In genomic region chr19:14979498-14980255, GRCh38 we compare ENCODE assay signal across 14 cellular contexts. TPM values are rescaled to one million over a fixed set of nuclear protein-coding genes. Genes with fewer than 3 reads are reported as not detected.
DNase-seq lines count a peak whose midpoint lies in the region; ATAC-seq and TF ChIP-seq lines count a peak whose summit lies in the region.
"Had no signal": no experiment of that assay in that cellular context is flagged by ENCODE, and none has a peak within 500 bp of the region (broad histone marks: within the 10 kb centered on the region; RNA-seq: fewer than 3 reads in every experiment).

SLC1A6 (minus strand) TSS chr19:14979864; CDS start chr19:14972910, 6,954 bp downstream.

- no peak within 1 kb of the TSS for H2BK12ac ChIP-seq in trophoblast cell (ENCODE audit: low read length)

- H3K9ac ChIP-seq in NT2/D1 (ENCODE audit: insufficient read length, low read depth) (peak within 1 kb of the TSS; percentile 85), trophoblast cell (ENCODE audit: low read length) (no peak within 1 kb of the TSS)

- TF ChIP-seq CTCF in hepatocyte (IDR thresholded peaks at IDR 0.05; ENCODE audit: poor library complexity) (no peak), mucosa of descending colon (IDR thresholded peaks at IDR 0.05) (no peak)

- H3K9me2 ChIP-seq in hepatocyte (replicated peaks; ENCODE audit: insufficient read depth) = no peaks in the 10 kb centered on the region

- no peaks in the 10 kb centered on the region for H3K36me3 ChIP-seq in NT2/D1 (ENCODE audit: insufficient read depth, insufficient read length, low read length)
- H3K36me3 ChIP-seq in hepatocyte (replicated peaks; ENCODE audit: insufficient read depth, low read depth) = no peaks in the 10 kb centered on the region
- no peaks in the 10 kb centered on the region for H3K36me3 ChIP-seq in trophoblast cell (ENCODE audit: control insufficient read depth in 1 of 2, insufficient read depth in 2 of 2, low read length in 2 of 2)
- no peaks in the 10 kb centered on the region for H3K36me3 ChIP-seq in mucosa of descending colon (ENCODE audit: low read depth)
- H3K36me3 ChIP-seq: left lung, sigmoid colon had no signal

- H3K9me3 ChIP-seq in NT2/D1 (ENCODE audit: insufficient read depth, low read length) (no peaks in the 10 kb centered on the region), hepatocyte (ENCODE audit: low read depth) (no peaks in the 10 kb centered on the region), trophoblast cell (ENCODE audit: insufficient read depth, low read depth, low read length) (peaks cover 2% of the 10 kb centered on the region), mucosa of descending colon (no peaks in the 10 kb centered on the region)
- H3K9me3 ChIP-seq: left lung, sigmoid colon had no signal

- no peak within 1 kb of the TSS for H2AK5ac ChIP-seq in trophoblast cell (ENCODE audit: low read length)

- no peaks in the 10 kb centered on the region for H3K79me2 ChIP-seq in hepatocyte
- no peaks in the 10 kb centered on the region for H3K79me2 ChIP-seq in trophoblast cell (ENCODE audit: control insufficient read depth, insufficient read depth, low read length, poor library complexity)

- H2BK5ac ChIP-seq in trophoblast cell (ENCODE audit: low read depth, low read length, poor library complexity) = no peak within 1 kb of the TSS

- DNase-seq in G401 (ENCODE audit: low spot score) (peak; percentile 56), NT2/D1 (ENCODE audit: low read depth, low spot score) (peak; percentile 35), hepatocyte (ENCODE audit: low spot score) (peak; percentile 30), trophoblast cell (peak; percentile 26 to 49), mucosa of descending colon (no peak)
- no peak for DNase-seq in stimulated activated CD8-positive, alpha-beta memory T cell treated with anti-CD3 and anti-CD28 coated beads, Interleukin-4, amount 100 ng/mL, for 48 hours
- no peak for DNase-seq in activated CD4-positive, alpha-beta T cell treated with anti-CD3 and anti-CD28 coated beads for 1 hour
- DNase-seq: GOT3, left lung, NCI-H446, SIG-M5, sigmoid colon had no signal

- H4K12ac ChIP-seq in trophoblast cell (ENCODE audit: low read depth, low read length) = no peak within 1 kb of the TSS

- in situ Hi-C loops in G401 (cut with HindIII; ENCODE audit: low sequenced_read_pairs) = no loop called here

- peaks cover 25% of the 10 kb centered on the region for H3K27me3 ChIP-seq in NT2/D1 (ENCODE audit: insufficient read depth, insufficient read length)
- peaks cover 48% of the 10 kb centered on the region for H3K27me3 ChIP-seq in hepatocyte
- H3K27me3 ChIP-seq in trophoblast cell (ENCODE audit: insufficient read depth, low read length) = peaks cover 22% of the 10 kb centered on the region

- H4K20me1 ChIP-seq in hepatocyte (ENCODE audit: insufficient read depth, poor library complexity, severe bottlenecking) = no peaks in the 10 kb centered on the region

- H3K18ac ChIP-seq in trophoblast cell (ENCODE audit: low read length) = no peak within 1 kb of the TSS

- no peaks in the 10 kb centered on the region for H3K79me1 ChIP-seq in trophoblast cell (ENCODE audit: low read length)

- H3K23ac ChIP-seq in trophoblast cell (ENCODE audit: low read length) = no peak within 1 kb of the TSS

- peak within 1 kb of the TSS; percentile 74 for H3K4me2 ChIP-seq in hepatocyte
- H3K4me2 ChIP-seq in trophoblast cell (ENCODE audit: low read length) = peak within 1 kb of the TSS; percentile 59

- H2AFZ ChIP-seq in hepatocyte (no peak within 1 kb of the TSS), trophoblast cell (ENCODE audit: insufficient read depth, low read length, poor library complexity) (no peak within 1 kb of the TSS)

- no peak within 1 kb of the TSS for H4K91ac ChIP-seq in trophoblast cell (ENCODE audit: low read depth, low read length)

- WGBS in hepatocyte (ENCODE audit: low lambda C conversion rate, missing lambda C conversion rate) = 14% methylated on average over 6 of the region's 78 CpGs
- no CpG with 5 or more reads among the region's 78 CpGs for WGBS in trophoblast cell (ENCODE audit: extremely low coverage, insufficient coverage, insufficient read length)

- no peak within 1 kb of the TSS for H2BK120ac ChIP-seq in trophoblast cell (ENCODE audit: insufficient read depth, low read length, poor library complexity)

- H3K4me3 ChIP-seq in NT2/D1 (ENCODE audit: insufficient read length, low read depth) (peak within 1 kb of the TSS; percentile 84), hepatocyte (peak within 1 kb of the TSS; percentile 20), trophoblast cell (ENCODE audit: low read depth, low read length) (peak within 1 kb of the TSS; percentile 49), mucosa of descending colon (no peak within 1 kb of the TSS)
- H3K4me3 ChIP-seq: left lung had no signal

- intact Hi-C loops in mucosa of descending colon (cut with DNase I, micrococcal nuclease) = no loop called here

- H3K4ac ChIP-seq in trophoblast cell (ENCODE audit: low read depth, low read length) = no peak within 1 kb of the TSS

- no peak within 1 kb of the TSS for H3K14ac ChIP-seq in trophoblast cell (ENCODE audit: low read length)

- H3K4me1 ChIP-seq in NT2/D1 (ENCODE audit: insufficient read depth, insufficient read length) (no peaks in the 10 kb centered on the region), hepatocyte (ENCODE audit: insufficient read depth) (no peaks in the 10 kb centered on the region), trophoblast cell (ENCODE audit: control insufficient read depth in 1 of 2, insufficient read depth in 2 of 2, low read length in 2 of 2) (peaks cover 0 to 4% of the 10 kb centered on the region in 2 experiments), mucosa of descending colon (ENCODE audit: low read depth) (no peaks in the 10 kb centered on the region)
- H3K4me1 ChIP-seq: left lung had no signal

- H3K27ac ChIP-seq in hepatocyte = no peak within 1 kb of the TSS
- no peak within 1 kb of the TSS for H3K27ac ChIP-seq in trophoblast cell (ENCODE audit: low read depth, low read length)
- H3K27ac ChIP-seq: left lung, sigmoid colon had no signal

- H4K8ac ChIP-seq in trophoblast cell (ENCODE audit: low read depth, low read length) = no peak within 1 kb of the TSS

- ATAC-seq in HG03280 (IDR thresholded peaks at IDR 0.05; ENCODE audit: unreplicated experiment) (no peak), mucosa of descending colon (no peak)
- ATAC-seq: activated CD4-positive, CD25-positive, alpha-beta regulatory T cell treated with anti-CD3 and anti-CD28 coated beads, Interleukin-2, amount 50 U/mL, for 24 hours; left lung had no signal

RNA-seq across cellular contexts. Expression of gene SLC1A6, which starts in this region (rescaled TPM):
- total RNA-seq in G401 (2014; rRNA removed; shearing (Covaris generic)) = 3.7 TPM in 1 of 2 replicates, not detected in the other
- total RNA-seq in hepatocyte = 1.2 and 8.1 TPM in 2 replicates
- 4.6 and 7.1 TPM in 2 replicates for polyA plus RNA-seq in hepatocyte
- polyA plus RNA-seq in trophoblast cell (2013) = 16.6 and 17.8 TPM in 2 replicates
- not detected for total RNA-seq in mucosa of descending colon
- total RNA-seq: left lung, sigmoid colon had no signal

Comparison
In these comparisons a context has a peak if more than half of its experiments do, and no peak if none do; other contexts are left out.
1. DNase-seq: peak in G401 (single experiment), NT2/D1 (single experiment), hepatocyte (single experiment) and trophoblast cell (2 of 2); none in stimulated activated CD8-positive, alpha-beta memory T cell treated with anti-CD3 and anti-CD28 coated beads, Interleukin-4, amount 100 ng/mL, for 48 hours (single experiment), mucosa of descending colon (0 of 3) and activated CD4-positive, alpha-beta T cell treated with anti-CD3 and anti-CD28 coated beads for 1 hour (single experiment).